ENCODE assay signal across 1 cellular context in genomic region chr2:199460101-199460671, GRCh38.
TF ChIP-seq lines count a peak whose summit lies in the region.

No MANE protein-coding gene starts in this region.

TF ChIP-seq in HEK293, 187 proteins besides CTCF, POLR2A, EP300 and RAD21 (continued from another document):
- TF ChIP-seq ZNF692 (tag by site-specific recombination; IDR thresholded peaks at IDR 0.05) (no peak), ZNF146 (tag by site-specific recombination; IDR thresholded peaks at IDR 0.05) (no peak), ZNF184 (tag by site-specific recombination; IDR thresholded peaks at IDR 0.05) (no peak)
